8 cellular contexts compared by ENCODE assay signal in genomic region chr1:39272791-39273071, GRCh38.
DNase-seq lines count a peak whose midpoint lies in the region; ATAC-seq and TF ChIP-seq lines count a peak whose summit lies in the region.

No MANE protein-coding gene starts in this region.

- H3K4me1 ChIP-seq in gastroesophageal sphincter (peaks cover 16 to 86% (median 41%) of the 10 kb centered on the region in 3 donors), skeletal muscle tissue (ENCODE audit: control insufficient read depth in 3 of 3, insufficient read depth in 3 of 3, low read length in 3 of 3) (peaks cover 30 to 33% (median 30%) of the 10 kb centered on the region in 3 donors)

- TF ChIP-seq CTCF in gastroesophageal sphincter (IDR thresholded peaks at IDR 0.05): no peak

- no peak for TF ChIP-seq POLR2A in gastroesophageal sphincter (IDR thresholded peaks at IDR 0.05)

- TF ChIP-seq EP300 in gastroesophageal sphincter (IDR thresholded peaks at IDR 0.05): no peak

- no peak overlapping the region for H3K9ac ChIP-seq in skeletal muscle tissue (ENCODE audit: low read depth in 1 of 3, low read length in 3 of 3)

- no peak for ATAC-seq in gastroesophageal sphincter

- H3K36me3 ChIP-seq in gastroesophageal sphincter: no peaks in the 10 kb centered on the region
- no peaks in the 10 kb centered on the region for H3K36me3 ChIP-seq in skeletal muscle tissue (ENCODE audit: control insufficient read depth in 3 of 3, insufficient read depth in 3 of 3, low read length in 3 of 3)

- H3K27ac ChIP-seq in gastroesophageal sphincter (peak overlapping the region; percentile 2 to 87 (median 84)), skeletal muscle tissue (ENCODE audit: low read depth, low read length) (peak overlapping the region; percentile 14)

- H3K9me3 ChIP-seq in gastroesophageal sphincter (no peaks in the 10 kb centered on the region), skeletal muscle tissue (ENCODE audit: control insufficient read depth in 3 of 3, low read length in 3 of 3) (no peaks in the 10 kb centered on the region)

- H3K27me3 ChIP-seq in gastroesophageal sphincter (no peaks in the 10 kb centered on the region), skeletal muscle tissue (ENCODE audit: control insufficient read depth in 3 of 3, insufficient read depth in 3 of 3, low read length in 3 of 3) (no peaks in the 10 kb centered on the region)

- DNase-seq in NCI-H146 (lab: John Stamatoyannopoulos, UW) (peak; percentile 3), NCI-H146 treated with DMSO at 0.1 percent for 48 hours (lab: John Stamatoyannopoulos, UW; ENCODE audit: unreplicated experiment) (no peak), NCI-H748 treated with DMSO at 0.1 percent for 48 hours (lab: John Stamatoyannopoulos, UW) (peak; percentile 100), amniotic stem cell (lab: John Stamatoyannopoulos, UW) (no peak), NCI-H128 (lab: John Stamatoyannopoulos, UW; ENCODE audit: unreplicated experiment) (no peak)
- no peak for DNase-seq in stimulated activated naive CD4-positive, alpha-beta T cell (lab: John Stamatoyannopoulos, UW)

- no peak overlapping the region for H3K4me3 ChIP-seq in gastroesophageal sphincter
- H3K4me3 ChIP-seq in skeletal muscle tissue (ENCODE audit: low read length in 3 of 3): no peak overlapping the region

- WGBS in gastroesophageal sphincter (ENCODE audit: low coverage in 1 of 2), 2 donors: 31 to 33% methylated on average over 1 of the region's 1 CpG

Comparison
In these comparisons a context has a peak if more than half of its experiments do, and no peak if none do; other contexts are left out.
1. DNase-seq: peak in NCI-H146 (single experiment) and NCI-H748 treated with DMSO at 0.1 percent for 48 hours (single experiment); none in NCI-H146 treated with DMSO at 0.1 percent for 48 hours (single experiment), amniotic stem cell (single experiment), NCI-H128 (single experiment) and stimulated activated naive CD4-positive, alpha-beta T cell (0 of 6).